ENCODE assay signal across 8 cellular contexts in genomic region chr14:69260979-69261605, GRCh38. TPM values are rescaled to one million over a fixed set of nuclear protein-coding genes. Genes with fewer than 3 reads are reported as not detected.
A peak's percentile ranks its signal among the peaks of the same experiment; 100 is the strongest.
DNase-seq lines count a peak whose midpoint lies in the region; ATAC-seq and TF ChIP-seq lines count a peak whose summit lies in the region.

No MANE protein-coding gene starts in this region.

- H3K4me1 ChIP-seq in esophagus squamous epithelium: peaks cover 26 to 43% (median 26%) of the 10 kb centered on the region in 3 donors
- peaks cover 29% of the 10 kb centered on the region for H3K4me1 ChIP-seq in vagina

- POLR2A ChIA-PET in activated CD4-positive, alpha-beta memory T cell treated with anti-CD3 and anti-CD28 coated beads for 36 hours (lab: Charles Lee): no interaction called here

- ATAC-seq in HG02759 (IDR thresholded peaks at IDR 0.05; ENCODE audit: unreplicated experiment) (peak; percentile 59), GM18867 (IDR thresholded peaks at IDR 0.05; ENCODE audit: unreplicated experiment) (no peak)

- TF ChIP-seq CTCF in Calu3 (IDR thresholded peaks at IDR 0.05; ENCODE audit: unreplicated experiment): peak; percentile 81
- TF ChIP-seq CTCF in esophagus squamous epithelium (IDR thresholded peaks at IDR 0.05): peak; percentile 43 to 73 (median 50)
- TF ChIP-seq CTCF in neural crest cell (conservative IDR thresholded peaks at IDR 0.05): peak; percentile 87
- peak in 2 of 3 experiments; percentile 36 to 55 for TF ChIP-seq CTCF in vagina (IDR thresholded peaks at IDR 0.05)

- H3K36me3 Mint-ChIP-seq in Calu3 (ENCODE audit: insufficient read depth, unreplicated experiment) (peaks cover 17% of the 10 kb centered on the region), neural crest cell (ENCODE audit: low read depth) (no peaks in the 10 kb centered on the region)
- H3K36me3 Mint-ChIP-seq in activated CD4-positive, alpha-beta memory T cell treated with anti-CD3 and anti-CD28 coated beads for 36 hours: no peaks in the 10 kb centered on the region

- H3K36me3 ChIP-seq in esophagus squamous epithelium (no peaks in the 10 kb centered on the region), vagina (no peaks in the 10 kb centered on the region)

- BruUV-seq in Calu3 (replicated peaks; lab: Mats Ljungman, UMichigan): no TSS peak

- H3K27ac Mint-ChIP-seq in Calu3 (ENCODE audit: unreplicated experiment): no peak overlapping the region
- H3K27ac Mint-ChIP-seq in activated CD4-positive, alpha-beta memory T cell treated with anti-CD3 and anti-CD28 coated beads for 36 hours: no peak overlapping the region
- H3K27ac Mint-ChIP-seq in neural crest cell (ENCODE audit: unreplicated experiment): no peak overlapping the region

- peaks cover 75% of the 10 kb centered on the region for H3K27me3 Mint-ChIP-seq in Calu3 (ENCODE audit: unreplicated experiment)
- H3K27me3 Mint-ChIP-seq in activated CD4-positive, alpha-beta memory T cell treated with anti-CD3 and anti-CD28 coated beads for 36 hours: peaks cover 45% of the 10 kb centered on the region
- H3K27me3 Mint-ChIP-seq in neural crest cell (ENCODE audit: low read depth): peaks cover 46% of the 10 kb centered on the region

- H3K9me3 Mint-ChIP-seq in Calu3 (ENCODE audit: low read depth, unreplicated experiment) (no peaks in the 10 kb centered on the region), neural crest cell (no peaks in the 10 kb centered on the region)
- H3K9me3 Mint-ChIP-seq in activated CD4-positive, alpha-beta memory T cell treated with anti-CD3 and anti-CD28 coated beads for 36 hours: no peaks in the 10 kb centered on the region

- H3K27ac ChIP-seq in esophagus squamous epithelium: peak overlapping the region in 3 of 4 donors; percentile 45 to 59 (median 47)
- peak overlapping the region; percentile 53 for H3K27ac ChIP-seq in vagina

- H3K27me3 ChIP-seq in esophagus squamous epithelium: peaks cover 0 to 97% (median 2%) of the 10 kb centered on the region in 4 donors
- no peaks in the 10 kb centered on the region for H3K27me3 ChIP-seq in vagina

- no peak for TF ChIP-seq POLR2A in esophagus squamous epithelium (IDR thresholded peaks at IDR 0.05)
- no peak for TF ChIP-seq POLR2A in vagina (IDR thresholded peaks at IDR 0.05)

- DNase-seq in Calu3 (peak; percentile 78), esophagus squamous epithelium (lab: John Stamatoyannopoulos, UW) (no peak), neural crest cell (ENCODE audit: low read depth, low spot score) (peak; percentile 48), vagina (ENCODE audit: extremely low spot score in 2 of 2) (no peak), dedifferentiated amniotic fluid mesenchymal stem cell (ENCODE audit: extremely low spot score) (no peak)
- DNase-seq in activated CD4-positive, alpha-beta memory T cell treated with anti-CD3 and anti-CD28 coated beads for 36 hours: peak; percentile 67

- CTCF ChIA-PET in Calu3 (lab: Charles Lee): interaction anchor here (0.6 to 2.0 kb wide), 5 partner anchors 84 to 199 kb away, joined by 3 to 12 read pairs (median 5); no protein-coding TSS in a partner anchor
- CTCF ChIA-PET in activated CD4-positive, alpha-beta memory T cell treated with anti-CD3 and anti-CD28 coated beads for 36 hours (lab: Charles Lee): interaction anchor here (0.6 to 6.7 kb wide), 16 partner anchors 10 to 244 kb away, joined by 3 to 42 read pairs (median 3); no protein-coding TSS in a partner anchor

- H3K4me3 ChIP-seq in esophagus squamous epithelium (peak overlapping the region; percentile 35 to 72 (median 54)), vagina (peak overlapping the region; percentile 53 to 54)

- H3K9me3 ChIP-seq in esophagus squamous epithelium (no peaks in the 10 kb centered on the region), vagina (no peaks in the 10 kb centered on the region)

- intact Hi-C loops in Calu3 (cut with micrococcal nuclease; ENCODE audit: unreplicated experiment) (loop anchor here (5.0 kb wide), 2 partner anchors 141 to 201 kb away; no protein-coding TSS in a partner anchor), esophagus squamous epithelium (cut with DNase I) (no loop called here), vagina (cut with DNase I) (loop anchor here (10.0 kb wide), 1 partner anchor 94 kb away; no protein-coding TSS in a partner anchor)
- intact Hi-C loops in activated CD4-positive, alpha-beta memory T cell treated with anti-CD3 and anti-CD28 coated beads for 36 hours (cut with micrococcal nuclease): loop anchor here (1.0 kb wide), 1 partner anchor 199 kb away; no protein-coding TSS in a partner anchor

- 0 to 2% methylated on average over 3 to 9 of the region's 55 CpGs for WGBS in esophagus squamous epithelium, 2 donors

- no peaks in the 10 kb centered on the region for H3K4me1 Mint-ChIP-seq in Calu3 (ENCODE audit: low read depth, unreplicated experiment)
- H3K4me1 Mint-ChIP-seq in activated CD4-positive, alpha-beta memory T cell treated with anti-CD3 and anti-CD28 coated beads for 36 hours (ENCODE audit: low read depth): peaks cover 4% of the 10 kb centered on the region
- H3K4me1 Mint-ChIP-seq in neural crest cell: peaks cover 22% of the 10 kb centered on the region

- peak overlapping the region; percentile 77 for H3K4me3 Mint-ChIP-seq in Calu3 (ENCODE audit: low read depth, unreplicated experiment)
- peak overlapping the region; percentile 48 for H3K4me3 Mint-ChIP-seq in activated CD4-positive, alpha-beta memory T cell treated with anti-CD3 and anti-CD28 coated beads for 36 hours
- peak overlapping the region; percentile 90 for H3K4me3 Mint-ChIP-seq in neural crest cell

RNA-seq across cellular contexts. Expression of gene GALNT16, which starts 1.1 kb away (rescaled TPM):
- total RNA-seq in Calu3 (2022) (2.5 and 4.0 TPM in 2 replicates), esophagus squamous epithelium (1 to 10 TPM in 2 of 4 donors, under 1 TPM in 2; 0.11 to 2.7 (median 1.3) TPM), neural crest cell (18.5 and 20.1 TPM in 2 replicates), vagina (5.2 TPM)
- total RNA-seq in activated CD4-positive, alpha-beta memory T cell treated with anti-CD3 and anti-CD28 coated beads for 36 hours: not detected

Comparison
In these comparisons a context has a peak if more than half of its experiments do, and no peak if none do; other contexts are left out.
1. DNase-seq: peak in Calu3 (single experiment), activated CD4-positive, alpha-beta memory T cell treated with anti-CD3 and anti-CD28 coated beads for 36 hours (single experiment) and neural crest cell (single experiment); none in esophagus squamous epithelium (single experiment), vagina (0 of 2) and dedifferentiated amniotic fluid mesenchymal stem cell (single experiment).
2. Peak in every context shown above with its lines, with median percentiles within 50 percentile points of each other: H3K4me3 Mint-ChIP-seq and CTCF ChIP-seq.